ENCODE assay signal across 24 cellular contexts in the genomic region with DNA sequence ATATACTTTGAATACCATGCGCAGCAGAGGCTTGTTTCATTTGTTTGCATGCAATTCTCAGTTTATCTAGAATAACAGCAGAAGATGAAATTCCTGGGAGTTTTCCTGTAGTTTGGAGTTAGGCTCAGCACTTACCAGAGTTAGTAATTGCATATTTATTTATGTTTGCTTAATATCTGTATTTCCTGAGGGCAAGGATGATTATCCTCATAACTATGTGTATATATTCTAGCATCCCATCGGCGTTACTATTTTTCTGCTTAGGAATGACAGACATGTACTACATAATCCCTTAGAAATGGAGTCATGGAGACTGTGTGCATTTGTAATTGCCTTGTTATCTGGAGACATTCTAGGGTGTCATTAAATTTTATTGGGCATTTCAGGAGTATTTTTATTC.
DNase-seq lines count a peak whose midpoint lies in the region; ATAC-seq, FAIRE-seq and TF ChIP-seq lines count a peak whose summit lies in the region.
"Had no signal": no experiment of that assay in that cellular context is flagged by ENCODE, and none has a peak within 500 bp of the region (broad histone marks: within the 10 kb centered on the region; RNA-seq: fewer than 3 reads in every experiment).

No MANE protein-coding gene starts in this region.

- DNase-seq in AG09319 (ENCODE audit: extremely low read depth, low read depth): peak; percentile 44
- DNase-seq in HTR-8/SVneo (ENCODE audit: insufficient read length, low spot score): peak; percentile 7
- DNase-seq in cardiac fibroblast (ENCODE audit: low read depth in 2 of 2): peak; percentile 43 to 46
- DNase-seq in iris pigment epithelial cell (ENCODE audit: low read depth): peak; percentile 71
- no peak for DNase-seq in NOMO-1 (lab: John Stamatoyannopoulos, UW; ENCODE audit: unreplicated experiment in 2 of 2)
- DNase-seq in NCI-H146 (lab: John Stamatoyannopoulos, UW): no peak
- DNase-seq: activated naive CD4-positive, alpha-beta T cell treated with anti-CD3 and anti-CD28 coated beads, Interleukin-2, amount 50 U/mL, for 16 hours; activated T-cell treated with anti-CD3 and anti-CD28 coated beads, Interleukin-2, amount 50 U/mL, for 72 hours; body of pancreas; Caco-2; naive thymus-derived CD8-positive, alpha-beta T cell; NCI-H1417 treated with DMSO at 0.1 percent for 48 hours; NCI-H526; stimulated activated CD4-positive, alpha-beta T cell treated with anti-CD3 and anti-CD28 coated beads, Interleukin-1b, Interleukin-23, amount 100 ng/mL, for 48 hours; stimulated activated naive CD4-positive, alpha-beta T cell; T1000; tibial artery had no signal

- TF ChIP-seq CTCF in AG09319 (IDR thresholded peaks at IDR 0.05; ENCODE audit: low read depth, low read length): no peak
- no peak for TF ChIP-seq CTCF in cardiac fibroblast (IDR thresholded peaks at IDR 0.05; ENCODE audit: low read depth, low read length)

- H3K4me3 ChIP-seq in cardiac fibroblast (replicated peaks in 1 of 2; ENCODE audit: low read depth in 2 of 2, low read length in 2 of 2): no peak overlapping the region
- H3K4me3 ChIP-seq: body of pancreas, coronary artery, gastroesophageal sphincter, tibial artery had no signal

- ATAC-seq in HG02678 (IDR thresholded peaks at IDR 0.05; ENCODE audit: unreplicated experiment): no peak
- ATAC-seq in GM21723 (IDR thresholded peaks at IDR 0.05; ENCODE audit: unreplicated experiment): no peak
- ATAC-seq: activated T-cell treated with anti-CD3 and anti-CD28 coated beads, Interleukin-2, amount 50 U/mL, for 72 hours; body of pancreas; gastroesophageal sphincter; HCT116; naive thymus-derived CD8-positive, alpha-beta T cell had no signal

- FAIRE-seq in HTR-8/SVneo (lab: Jason Lieb, UNC): no peak
- FAIRE-seq: endometrium, GM18507 had no signal

Comparison
In these comparisons a context has a peak if more than half of its experiments do, and no peak if none do; other contexts are left out.
1. DNase-seq: peak in AG09319 (single experiment), HTR-8/SVneo (single experiment), cardiac fibroblast (2 of 2) and iris pigment epithelial cell (single experiment); none in NOMO-1 (0 of 2) and NCI-H146 (single experiment).